In genomic region chr15:77507911-77508310, GRCh38 we compare ENCODE assay signal across 10 cellular contexts.
DNase-seq lines count a peak whose midpoint lies in the region; ATAC-seq, FAIRE-seq and TF ChIP-seq lines count a peak whose summit lies in the region.
"Had no signal": no experiment of that assay in that cellular context is flagged by ENCODE, and none has a peak within 500 bp of the region (broad histone marks: within the 10 kb centered on the region; RNA-seq: fewer than 3 reads in every experiment).

No MANE protein-coding gene starts in this region.

- DNase-seq in GM13977 (ENCODE audit: low spot score) (peak; percentile 43), mammary epithelial cell (peak; percentile 84), kidney (no peak), NCI-H82 treated with DMSO at 0.1 percent for 48 hours (lab: John Stamatoyannopoulos, UW; ENCODE audit: unreplicated experiment) (no peak), iPS-NIHi11 (ENCODE audit: low spot score) (no peak)
- DNase-seq: activated effector memory CD4-positive, alpha-beta T cell treated with Interleukin-2 at 50 U/mL for 16 hours had no signal

- CTCF ChIA-PET in mammary epithelial cell (lab: Charles Lee; ENCODE audit: low non-redundant PET): no interaction called here

- no TSS peak for BruUV-seq in mammary epithelial cell (replicated peaks; lab: Mats Ljungman, UMichigan)

- peak overlapping the region; percentile 18 for H3K9ac ChIP-seq in mammary epithelial cell (ENCODE audit: insufficient read depth, low read length)
- H3K9ac ChIP-seq in kidney (ENCODE audit: low read length in 2 of 2): no peak overlapping the region
- H3K9ac ChIP-seq in skeletal muscle satellite cell (ENCODE audit: low read depth, low read length): no peak overlapping the region

- H3K4me1 ChIP-seq in mammary epithelial cell (ENCODE audit: insufficient read depth, low read length) (peaks cover 49% of the 10 kb centered on the region), kidney (ENCODE audit: control insufficient read depth in 1 of 2, insufficient read depth in 1 of 2, low read depth in 1 of 2, low read length in 2 of 2) (peaks cover 0 to 25% of the 10 kb centered on the region in 2 donors), skeletal muscle satellite cell (ENCODE audit: control insufficient read depth, insufficient read depth, low read length) (peaks cover 32% of the 10 kb centered on the region)

- FAIRE-seq in kidney (lab: Jason Lieb, UNC): no peak

- H3K36me3 ChIP-seq in mammary epithelial cell (ENCODE audit: insufficient read depth, low read length) (no peaks in the 10 kb centered on the region), kidney (ENCODE audit: control insufficient read depth in 1 of 2, insufficient read depth in 2 of 2, low read length in 2 of 2) (peaks cover 0 to 2% of the 10 kb centered on the region in 2 donors), skeletal muscle satellite cell (ENCODE audit: insufficient read depth, low read length) (no peaks in the 10 kb centered on the region)
- H3K36me3 ChIP-seq: neutrophil had no signal

- no peaks in the 10 kb centered on the region for H4K20me1 ChIP-seq in mammary epithelial cell (ENCODE audit: insufficient read depth, low read length)

- no peaks in the 10 kb centered on the region for H3K9me3 ChIP-seq in mammary epithelial cell (replicated peaks; ENCODE audit: insufficient read depth, low read length)
- no peaks in the 10 kb centered on the region for H3K9me3 ChIP-seq in kidney (ENCODE audit: control insufficient read depth in 1 of 2, low read length in 2 of 2)
- no peaks in the 10 kb centered on the region for H3K9me3 ChIP-seq in skeletal muscle satellite cell (replicated peaks; ENCODE audit: low read length)
- H3K9me3 ChIP-seq: neutrophil had no signal

- dilution Hi-C loops in mammary epithelial cell (cut with HindIII; ENCODE audit: low sequenced_read_pairs): no loop called here

- ATAC-seq in GM19395 (IDR thresholded peaks at IDR 0.05; ENCODE audit: unreplicated experiment) (no peak), GM18868 (IDR thresholded peaks at IDR 0.05; ENCODE audit: unreplicated experiment) (no peak)

- in situ Hi-C loops in GM13977 (cut with MboI; ENCODE audit: low pct_unique_long_range_greater_than_20kb, low sequenced_read_pairs, unreplicated experiment): no loop called here
- in situ Hi-C loops in mammary epithelial cell (cut with MboI; ENCODE audit: low sequenced_read_pairs in 2 of 2): no loop called here

- H2AFZ ChIP-seq in mammary epithelial cell (ENCODE audit: low read depth, low read length): peak overlapping the region; percentile 69

- H3K4me3 ChIP-seq in mammary epithelial cell (replicated peaks in 1 of 3; ENCODE audit: insufficient read depth in 1 of 3, low read depth in 2 of 3, low read length in 3 of 3): no peak overlapping the region
- H3K4me3 ChIP-seq in kidney (ENCODE audit: low read length in 2 of 2): no peak overlapping the region
- no peak overlapping the region for H3K4me3 ChIP-seq in skeletal muscle satellite cell (ENCODE audit: low read length)

- 14% methylated on average over 6 of the region's 6 CpGs for WGBS in mammary epithelial cell (ENCODE audit: low coverage, missing lambda C conversion rate)

- H3K27me3 ChIP-seq in mammary epithelial cell (ENCODE audit: insufficient read depth, low read length) (no peaks in the 10 kb centered on the region), skeletal muscle satellite cell (ENCODE audit: control insufficient read depth, insufficient read depth, low read length) (no peaks in the 10 kb centered on the region)

- peak overlapping the region; percentile 63 for H3K4me2 ChIP-seq in mammary epithelial cell (ENCODE audit: insufficient read depth, low read depth, low read length)
- H3K4me2 ChIP-seq in skeletal muscle satellite cell (ENCODE audit: low read length): peak overlapping the region; percentile 25

- intact Hi-C loops in mammary epithelial cell (cut with micrococcal nuclease) (no loop called here), kidney (cut with DNase I) (no loop called here)

- H3K27ac ChIP-seq in mammary epithelial cell (ENCODE audit: insufficient read depth, low read depth, low read length) (peak overlapping the region; percentile 73), kidney (ENCODE audit: low read depth in 2 of 2, low read length in 2 of 2) (peak overlapping the region; percentile 40 to 64)
- H3K27ac ChIP-seq: neutrophil had no signal

- H3K79me2 ChIP-seq in mammary epithelial cell (ENCODE audit: insufficient read depth, low read length): no peaks in the 10 kb centered on the region

- no peak for TF ChIP-seq CTCF in GM13977 (IDR thresholded peaks at IDR 0.05; ENCODE audit: extremely low read depth, insufficient read depth, missing control alignments)
- no peak for TF ChIP-seq CTCF in mammary epithelial cell (conservative IDR thresholded peaks at IDR 0.05 in 1 of 2, IDR thresholded peaks at IDR 0.05 in 1 of 2; ENCODE audit: extremely low read depth in 1 of 2, insufficient read depth in 1 of 2, low read depth in 1 of 2, low read length in 2 of 2)
- TF ChIP-seq CTCF in kidney (IDR thresholded peaks at IDR 0.05; ENCODE audit: borderline replicate concordance, extremely low read depth, insufficient read depth): no peak

Comparison
In these comparisons a context has a peak if more than half of its experiments do, and no peak if none do; other contexts are left out.
1. DNase-seq: peak in GM13977 (single experiment) and mammary epithelial cell (single experiment); none in kidney (single experiment), NCI-H82 treated with DMSO at 0.1 percent for 48 hours (single experiment) and iPS-NIHi11 (single experiment).